ENCODE assay signal across 27 cellular contexts in genomic region chr7:103813970-103814369, GRCh38.
"Had no signal": no experiment of that assay in that cellular context is flagged by ENCODE, and none has a peak within 500 bp of the region (broad histone marks: within the 10 kb centered on the region; RNA-seq: fewer than 3 reads in every experiment).

No MANE protein-coding gene starts in this region.

- H3K36me3 ChIP-seq: stomach, suprapubic skin, thoracic aorta, thyroid gland, tibial artery, tibial nerve, transverse colon, upper lobe of left lung, upper lobe of right lung, uterus, vagina had no signal

- DNase-seq: stimulated activated CD4-positive, alpha-beta T cell treated with anti-CD3 and anti-CD28 coated beads, Interleukin-2, amount 100 ng/mL, for 48 hours; stimulated activated CD4-positive, alpha-beta T cell treated with anti-CD3 and anti-CD28 coated beads, Interleukin-4, amount 100 ng/mL, for 1 hour; stimulated activated CD4-positive, alpha-beta T cell treated with anti-CD3 and anti-CD28 coated beads, Interleukin-4, amount 100 ng/mL, for 24 hours; stimulated activated CD4-positive, alpha-beta T cell treated with anti-CD3 and anti-CD28 coated beads, Interleukin-4, amount 100 ng/mL, for 4 hours; stimulated activated CD8-positive, alpha-beta memory T cell treated with anti-CD3 and anti-CD28 coated beads, Interleukin-4, amount 100 ng/mL, for 48 hours; stimulated activated naive B cell treated with anti-CD40 and anti-IgM and Interleukin-4, amounts not matched to agents 10 μg/mL and 1 μg/mL and 100 μg/mL, for 72 hours; stimulated activated naive CD4-positive, alpha-beta T cell; stimulated activated naive CD4-positive, alpha-beta T cell treated with Interleukin-2 at 50 U/mL for 16 hours; stimulated activated naive CD8-positive, alpha-beta T cell treated with anti-CD3 and anti-CD28 coated beads, Interleukin-15, amount 100 ng/mL, for 72 hours; stimulated activated naive CD8-positive, alpha-beta T cell treated with anti-CD3 and anti-CD28 coated beads, Interleukin-15, Interleukin-2, amounts not matched to agents 100 U/mL and 50 U/mL, for 24 hours; stomach; substantia nigra; testis; thyroid gland; tibial artery; transverse colon; trophoblast cell; upper lobe of left lung; upper lobe of right lung; uterus had no signal

- H3K27ac ChIP-seq: stomach, suprapubic skin, testis, thoracic aorta, thyroid gland, tibial artery, tibial nerve, transverse colon, upper lobe of left lung, upper lobe of right lung, uterus, vagina had no signal

- H3K27me3 ChIP-seq: stomach, suprapubic skin, testis, thyroid gland, tibial artery, tibial nerve, transverse colon, upper lobe of left lung, upper lobe of right lung, uterus, vagina had no signal

- FAIRE-seq: urothelium cell line had no signal

- H3K9me3 ChIP-seq: stomach, suprapubic skin, testis, thoracic aorta, thyroid gland, tibial artery, tibial nerve, transverse colon, upper lobe of left lung, upper lobe of right lung, uterus, vagina had no signal

- H3K4me3 ChIP-seq: stomach, suprapubic skin, testis, thoracic aorta, thyroid gland, tibial artery, tibial nerve, transverse colon, upper lobe of left lung, upper lobe of right lung, uterus, vagina had no signal

- ATAC-seq: stimulated activated effector memory CD8-positive, alpha-beta T cell treated with anti-CD3 and anti-CD28 coated beads, Interleukin-12 subunit alpha, Interleukin-12 subunit beta, amount 100 ng/mL, for 72 hours; stimulated activated memory B cell treated with anti-CD40 and anti-IgM and Interleukin-4, amounts not matched to agents 10 μg/mL and 1 μg/mL and 100 μg/mL, for 72 hours; stimulated activated naive B cell treated with anti-CD40 and anti-IgM and Interleukin-4, amounts not matched to agents 10 μg/mL and 1 μg/mL and 100 μg/mL, for 72 hours; stimulated activated naive CD8-positive, alpha-beta T cell treated with anti-CD3 and anti-CD28 coated beads, Interleukin-15, amount 100 ng/mL, for 72 hours; stimulated activated naive CD8-positive, alpha-beta T cell treated with anti-CD3 and anti-CD28 coated beads, Interleukin-15, Interleukin-2, amounts not matched to agents 100 U/mL and 50 U/mL, for 24 hours; upper lobe of right lung had no signal

- H3K4me1 ChIP-seq: suprapubic skin, testis, thyroid gland, tibial artery, transverse colon, upper lobe of left lung, upper lobe of right lung, uterus, vagina had no signal
